Comparison of ENCODE assay signal across 8 cellular contexts in the genomic region with DNA sequence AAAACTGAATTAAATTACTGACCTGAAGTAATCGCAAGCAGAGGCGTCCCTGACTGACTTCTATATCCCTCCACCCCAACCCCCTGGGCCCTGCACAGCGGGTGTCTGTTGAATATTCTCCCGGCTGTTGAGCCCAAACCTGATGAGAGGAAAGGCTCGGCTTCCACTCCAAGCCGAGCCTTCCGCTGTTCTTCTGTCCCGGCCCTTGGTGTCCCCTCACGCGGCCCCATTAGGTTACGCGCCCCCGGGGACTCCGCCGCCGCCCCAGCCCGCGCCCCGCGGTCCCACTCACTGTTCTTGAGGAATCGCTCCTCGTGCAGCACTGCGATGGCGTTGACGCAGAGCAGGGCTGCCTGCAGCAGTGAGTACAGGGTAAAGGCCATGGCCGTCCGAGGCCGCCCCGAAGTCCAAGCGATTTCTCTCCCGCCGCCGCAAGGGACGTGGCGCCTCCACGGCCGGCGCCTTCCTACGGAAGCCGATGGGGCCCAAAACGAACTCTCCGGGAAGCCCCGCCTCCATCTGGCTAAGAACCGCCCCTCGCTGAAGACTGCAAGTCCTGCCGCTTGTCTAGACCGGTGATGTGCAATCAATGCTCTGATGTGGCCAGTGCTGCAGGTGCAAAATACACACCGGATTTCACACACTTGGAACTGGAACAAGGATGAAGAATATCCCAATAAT. TPM values are rescaled to one million over a fixed set of nuclear protein-coding genes. Genes with fewer than 3 reads are reported as not detected.
DNase-seq lines count a peak whose midpoint lies in the region; ATAC-seq lines count a peak whose summit lies in the region.

A gene with protein sequence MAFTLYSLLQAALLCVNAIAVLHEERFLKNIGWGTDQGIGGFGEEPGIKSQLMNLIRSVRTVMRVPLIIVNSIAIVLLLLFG (minus strand): TSS at position 470 of the 681 bp plus-strand sequence. CDS start 87 bp downstream, at position 383.

- DNase-seq in COLO668 (lab: John Stamatoyannopoulos, UW; ENCODE audit: unreplicated experiment): peak; percentile 95
- peak; percentile 84 for DNase-seq in HT-29 (ENCODE audit: low spot score)
- peak; percentile 88 for DNase-seq in NOMO-1 treated with DMSO at 0.1 percent for 48 hours (lab: John Stamatoyannopoulos, UW; ENCODE audit: unreplicated experiment)
- DNase-seq in activated CD8-positive, alpha-beta memory T cell treated with anti-CD3 and anti-CD28 coated beads for 48 hours (ENCODE audit: low read depth in 2 of 3, low spot score in 2 of 3): peak; percentile 65 to 82 (median 71)
- peak; percentile 92 for DNase-seq in midbrain (lab: John Stamatoyannopoulos, UW)
- DNase-seq in stimulated activated CD8-positive, alpha-beta memory T cell treated with anti-CD3 and anti-CD28 coated beads, Interleukin-15, amount 100 ng/mL, for 48 hours (ENCODE audit: low read depth in 2 of 2): peak; percentile 79 to 80

- in situ Hi-C loops in endometrial microvascular endothelial cells (cut with HindIII; ENCODE audit: inconsistent ontology term, low pct_unique_long_range_greater_than_20kb, low sequenced_read_pairs): no loop called here

- ATAC-seq in GM19468 (IDR thresholded peaks at IDR 0.05; ENCODE audit: extremely low read depth, unreplicated experiment): peak; percentile 64

RNA-seq across cellular contexts. Expression of the gene that starts here (rescaled TPM):
- 18.9 and 24.6 TPM in 2 replicates for total RNA-seq in HT-29 (2014; rRNA removed; shearing (Covaris generic))
- total RNA-seq in endometrial microvascular endothelial cells (ENCODE audit: inconsistent ontology term): 17.6 TPM

Comparison
In these comparisons a context has a peak if more than half of its experiments do, and no peak if none do; other contexts are left out.
1. Peak in every context shown above with its lines: DNase-seq and ATAC-seq.